1 cellular context compared by ENCODE assay signal in the genomic region with DNA sequence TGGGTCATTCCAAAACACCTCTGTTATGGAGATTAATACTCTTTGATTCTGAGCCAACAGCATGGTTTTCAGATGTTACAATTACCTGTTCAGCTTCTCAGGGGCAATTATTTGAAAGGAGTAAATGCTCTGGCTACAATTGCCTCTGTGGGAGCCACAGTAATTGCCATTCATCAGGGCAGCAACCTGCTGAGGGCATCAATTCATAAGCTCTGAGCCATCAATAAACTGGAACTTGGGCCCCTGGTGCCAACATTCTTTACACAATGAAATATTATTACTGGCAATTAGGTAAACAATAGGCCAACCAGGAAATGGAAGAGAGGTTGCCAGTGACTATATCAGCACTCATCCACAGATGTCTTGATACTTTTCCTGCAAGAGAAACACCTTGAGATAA.
TF ChIP-seq lines count a peak whose summit lies in the region.

No MANE protein-coding gene starts in this region.

TF ChIP-seq in GM23338, 12 proteins besides CTCF, POLR2A, EP300 and RAD21 (continued from another document):
- TF ChIP-seq, protein P1, sequence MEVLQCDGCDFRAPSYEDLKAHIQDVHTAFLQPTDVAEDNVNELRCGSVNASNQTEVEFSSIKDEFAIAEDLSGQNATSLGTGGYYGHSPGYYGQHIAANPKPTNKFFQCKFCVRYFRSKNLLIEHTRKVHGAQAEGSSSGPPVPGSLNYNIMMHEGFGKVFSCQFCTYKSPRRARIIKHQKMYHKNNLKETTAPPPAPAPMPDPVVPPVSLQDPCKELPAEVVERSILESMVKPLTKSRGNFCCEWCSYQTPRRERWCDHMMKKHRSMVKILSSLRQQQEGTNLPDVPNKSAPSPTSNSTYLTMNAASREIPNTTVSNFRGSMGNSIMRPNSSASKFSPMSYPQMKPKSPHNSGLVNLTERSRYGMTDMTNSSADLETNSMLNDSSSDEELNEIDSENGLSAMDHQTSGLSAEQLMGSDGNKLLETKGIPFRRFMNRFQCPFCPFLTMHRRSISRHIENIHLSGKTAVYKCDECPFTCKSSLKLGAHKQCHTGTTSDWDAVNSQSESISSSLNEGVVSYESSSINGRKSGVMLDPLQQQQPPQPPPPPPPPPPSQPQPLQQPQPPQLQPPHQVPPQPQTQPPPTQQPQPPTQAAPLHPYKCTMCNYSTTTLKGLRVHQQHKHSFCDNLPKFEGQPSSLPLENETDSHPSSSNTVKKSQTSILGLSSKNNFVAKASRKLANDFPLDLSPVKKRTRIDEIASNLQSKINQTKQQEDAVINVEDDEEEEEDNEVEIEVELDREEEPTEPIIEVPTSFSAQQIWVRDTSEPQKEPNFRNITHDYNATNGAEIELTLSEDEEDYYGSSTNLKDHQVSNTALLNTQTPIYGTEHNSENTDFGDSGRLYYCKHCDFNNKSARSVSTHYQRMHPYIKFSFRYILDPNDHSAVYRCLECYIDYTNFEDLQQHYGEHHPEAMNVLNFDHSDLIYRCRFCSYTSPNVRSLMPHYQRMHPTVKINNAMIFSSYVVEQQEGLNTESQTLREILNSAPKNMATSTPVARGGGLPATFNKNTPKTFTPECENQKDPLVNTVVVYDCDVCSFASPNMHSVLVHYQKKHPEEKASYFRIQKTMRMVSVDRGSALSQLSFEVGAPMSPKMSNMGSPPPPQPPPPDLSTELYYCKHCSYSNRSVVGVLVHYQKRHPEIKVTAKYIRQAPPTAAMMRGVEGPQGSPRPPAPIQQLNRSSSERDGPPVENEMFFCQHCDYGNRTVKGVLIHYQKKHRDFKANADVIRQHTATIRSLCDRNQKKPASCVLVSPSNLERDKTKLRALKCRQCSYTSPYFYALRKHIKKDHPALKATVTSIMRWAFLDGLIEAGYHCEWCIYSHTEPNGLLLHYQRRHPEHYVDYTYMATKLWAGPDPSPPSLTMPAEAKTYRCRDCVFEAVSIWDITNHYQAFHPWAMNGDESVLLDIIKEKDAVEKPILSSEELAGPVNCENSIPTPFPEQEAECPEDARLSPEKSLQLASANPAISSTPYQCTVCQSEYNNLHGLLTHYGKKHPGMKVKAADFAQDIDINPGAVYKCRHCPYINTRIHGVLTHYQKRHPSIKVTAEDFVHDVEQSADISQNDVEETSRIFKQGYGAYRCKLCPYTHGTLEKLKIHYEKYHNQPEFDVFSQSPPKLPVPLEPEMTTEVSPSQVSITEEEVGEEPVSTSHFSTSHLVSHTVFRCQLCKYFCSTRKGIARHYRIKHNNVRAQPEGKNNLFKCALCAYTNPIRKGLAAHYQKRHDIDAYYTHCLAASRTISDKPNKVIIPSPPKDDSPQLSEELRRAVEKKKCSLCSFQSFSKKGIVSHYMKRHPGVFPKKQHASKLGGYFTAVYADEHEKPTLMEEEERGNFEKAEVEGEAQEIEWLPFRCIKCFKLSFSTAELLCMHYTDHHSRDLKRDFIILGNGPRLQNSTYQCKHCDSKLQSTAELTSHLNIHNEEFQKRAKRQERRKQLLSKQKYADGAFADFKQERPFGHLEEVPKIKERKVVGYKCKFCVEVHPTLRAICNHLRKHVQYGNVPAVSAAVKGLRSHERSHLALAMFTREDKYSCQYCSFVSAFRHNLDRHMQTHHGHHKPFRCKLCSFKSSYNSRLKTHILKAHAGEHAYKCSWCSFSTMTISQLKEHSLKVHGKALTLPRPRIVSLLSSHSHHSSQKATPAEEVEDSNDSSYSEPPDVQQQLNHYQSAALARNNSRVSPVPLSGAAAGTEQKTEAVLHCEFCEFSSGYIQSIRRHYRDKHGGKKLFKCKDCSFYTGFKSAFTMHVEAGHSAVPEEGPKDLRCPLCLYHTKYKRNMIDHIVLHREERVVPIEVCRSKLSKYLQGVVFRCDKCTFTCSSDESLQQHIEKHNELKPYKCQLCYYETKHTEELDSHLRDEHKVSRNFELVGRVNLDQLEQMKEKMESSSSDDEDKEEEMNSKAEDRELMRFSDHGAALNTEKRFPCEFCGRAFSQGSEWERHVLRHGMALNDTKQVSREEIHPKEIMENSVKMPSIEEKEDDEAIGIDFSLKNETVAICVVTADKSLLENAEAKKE (CRISPR knock-in tag; IDR thresholded peaks at IDR 0.05) = 0 out of 2 replicates have a peak, but pooled peaks have one; percentile 34
TF ChIP-seq in GM23338: peak in this region for 2.
